In genomic region chr15:98441599-98441998, GRCh38 we compare ENCODE assay signal across 7 cellular contexts.
"Had no signal": no experiment of that assay in that cellular context is flagged by ENCODE, and none has a peak within 500 bp of the region (broad histone marks: within the 10 kb centered on the region; RNA-seq: fewer than 3 reads in every experiment).

No MANE protein-coding gene starts in this region.

- H3K27ac ChIP-seq: GM23248, HL-60 had no signal

- H3K9me3 ChIP-seq: HAP-1 had no signal

- H3K4me3 Mint-ChIP-seq: HFFc6 had no signal

- H3K9ac ChIP-seq: GM23248 had no signal

- DNase-seq: GM23248, GOT3, HFFc6, IMR-90 had no signal

- H3K4me3 ChIP-seq: GM23248, HAP-1, K562 had no signal

- H3K36me3 ChIP-seq: HAP-1 had no signal

- H3K27ac Mint-ChIP-seq: HFFc6 had no signal
